Comparison of ENCODE assay signal across 1 cellular context in genomic region chr1:81801834-81802531, GRCh38.
TF ChIP-seq lines count a peak whose summit lies in the region.

No MANE protein-coding gene starts in this region.

TF ChIP-seq in SK-N-SH, 30 proteins besides CTCF, POLR2A, EP300 and RAD21 (continued from another document):
- TF ChIP-seq, protein P1, sequence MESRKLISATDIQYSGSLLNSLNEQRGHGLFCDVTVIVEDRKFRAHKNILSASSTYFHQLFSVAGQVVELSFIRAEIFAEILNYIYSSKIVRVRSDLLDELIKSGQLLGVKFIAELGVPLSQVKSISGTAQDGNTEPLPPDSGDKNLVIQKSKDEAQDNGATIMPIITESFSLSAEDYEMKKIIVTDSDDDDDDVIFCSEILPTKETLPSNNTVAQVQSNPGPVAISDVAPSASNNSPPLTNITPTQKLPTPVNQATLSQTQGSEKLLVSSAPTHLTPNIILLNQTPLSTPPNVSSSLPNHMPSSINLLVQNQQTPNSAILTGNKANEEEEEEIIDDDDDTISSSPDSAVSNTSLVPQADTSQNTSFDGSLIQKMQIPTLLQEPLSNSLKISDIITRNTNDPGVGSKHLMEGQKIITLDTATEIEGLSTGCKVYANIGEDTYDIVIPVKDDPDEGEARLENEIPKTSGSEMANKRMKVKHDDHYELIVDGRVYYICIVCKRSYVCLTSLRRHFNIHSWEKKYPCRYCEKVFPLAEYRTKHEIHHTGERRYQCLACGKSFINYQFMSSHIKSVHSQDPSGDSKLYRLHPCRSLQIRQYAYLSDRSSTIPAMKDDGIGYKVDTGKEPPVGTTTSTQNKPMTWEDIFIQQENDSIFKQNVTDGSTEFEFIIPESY (IDR thresholded peaks at IDR 0.05; ENCODE audit: borderline replicate concordance, low read depth): no peak
- no peak for TF ChIP-seq USF2 (IDR thresholded peaks at IDR 0.05; ENCODE audit: borderline replicate concordance, low read depth, low read length)
- no peak for TF ChIP-seq ELF1 (IDR thresholded peaks at IDR 0.05)
- TF ChIP-seq GATA2 (CRISPR knock-in tag; IDR thresholded peaks at IDR 0.05): no peak; the same call in 1 of the 2 replicates
- no peak for TF ChIP-seq YY1 (IDR thresholded peaks at IDR 0.05; ENCODE audit: low read depth)
- no peak for TF ChIP-seq TCF12 (IDR thresholded peaks at IDR 0.05)
